9 cellular contexts compared by ENCODE assay signal in genomic region chr16:69796285-69797118, GRCh38. TPM values are rescaled to one million over a fixed set of nuclear protein-coding genes. Genes with fewer than 3 reads are reported as not detected.
DNase-seq lines count a peak whose midpoint lies in the region; ATAC-seq, FAIRE-seq and TF ChIP-seq lines count a peak whose summit lies in the region.
"Had no signal": no experiment of that assay in that cellular context is flagged by ENCODE, and none has a peak within 500 bp of the region (broad histone marks: within the 10 kb centered on the region; RNA-seq: fewer than 3 reads in every experiment).

No MANE protein-coding gene starts in this region.

- WGBS in HepG2 (ENCODE audit: low lambda C conversion rate), result 66% methylated on average over 19 of the region's 19 CpGs

- CTCF ChIA-PET in HepG2 (lab: Yijun Ruan, JAX; ENCODE audit: low intra/inter-chr PET ratio, low total read pairs), result interaction anchor here (0.8 to 4.7 kb wide), 3 partner anchors 63 to 133 kb away, joined by 3 to 67 read pairs (median 64); no protein-coding TSS in a partner anchor

- no peaks in the 10 kb centered on the region for H3K9me3 ChIP-seq in RWPE2 (ENCODE audit: severe bottlenecking)
- H3K9me3 ChIP-seq in HepG2 (ENCODE audit: low read length), result no peaks in the 10 kb centered on the region
- H3K9me3 ChIP-seq: BLaER1 had no signal

- intact Hi-C loops in HepG2 (cut with micrococcal nuclease; ENCODE audit: unreplicated experiment), result loop anchor here (1.0 kb wide), 2 partner anchors 63 to 134 kb away; no protein-coding TSS in a partner anchor

- H3K27ac ChIP-seq in RWPE2 (ENCODE audit: poor library complexity, severe bottlenecking) (no peak overlapping the region), HepG2 (ENCODE audit: extremely low read length, insufficient read depth, low read length) (no peak overlapping the region)
- H3K27ac ChIP-seq: BLaER1 had no signal

- H3K79me2 ChIP-seq in HepG2 (ENCODE audit: insufficient read depth, low read length), result no peaks in the 10 kb centered on the region

- H3K4me3 ChIP-seq in RWPE2 (ENCODE audit: severe bottlenecking) (no peak overlapping the region), HepG2 (replicated peaks in 1 of 3; ENCODE audit: insufficient read depth in 1 of 3, low read depth in 2 of 3, low read length in 3 of 3) (no peak overlapping the region)
- H3K4me3 ChIP-seq: BLaER1 had no signal

- no peaks in the 10 kb centered on the region for H4K20me1 ChIP-seq in HepG2 (ENCODE audit: insufficient read depth, low read length)

- H3K36me3 ChIP-seq in RWPE2 (ENCODE audit: low read depth) (peaks cover 4% of the 10 kb centered on the region), HepG2 (replicated peaks in 1 of 2; ENCODE audit: control insufficient read depth in 1 of 2, insufficient read depth in 2 of 2, low read length in 2 of 2) (peaks cover 15 to 29% of the 10 kb centered on the region in 2 experiments)

- TF ChIP-seq CTCF in RWPE2 (IDR thresholded peaks at IDR 0.05; ENCODE audit: poor library complexity, severe bottlenecking) (peak; percentile 90), HepG2 (CRISPR knock-in tag; IDR thresholded peaks at IDR 0.05) (peak; percentile 94)

- POLR2A ChIA-PET in HepG2 (lab: Yijun Ruan, JAX), result no interaction called here

- H3K27me3 ChIP-seq in RWPE2 (ENCODE audit: insufficient read depth, poor library complexity, severe bottlenecking) (no peaks in the 10 kb centered on the region), HepG2 (ENCODE audit: control insufficient read depth in 1 of 2, insufficient read depth in 2 of 2, low read length in 2 of 2) (no peaks in the 10 kb centered on the region; a peak in 1 of 5 replicates)
- H3K27me3 ChIP-seq: BLaER1 had no signal

- TF ChIP-seq POLR2A in HepG2 (IDR thresholded peaks at IDR 0.05; ENCODE audit: insufficient read depth in 1 of 2, low read depth in 2 of 2, low read length in 2 of 2), result no peak

- no TSS peak for BruUV-seq in HepG2 (replicated peaks; lab: Mats Ljungman, UMichigan)

- H2AFZ ChIP-seq in HepG2 (ENCODE audit: low read length), result no peak overlapping the region

- TF ChIP-seq EP300 in HepG2 (IDR thresholded peaks at IDR 0.05; ENCODE audit: low read depth in 2 of 2, low read length in 2 of 2), result no peak
- TF ChIP-seq EP300 in HepG2 (CRISPR knock-in tag; IDR thresholded peaks at IDR 0.05; ENCODE audit: borderline replicate concordance), result no peak

- no peaks in the 10 kb centered on the region for H3K4me1 ChIP-seq in RWPE2 (ENCODE audit: insufficient read depth, poor library complexity, severe bottlenecking)
- H3K4me1 ChIP-seq in HepG2 (ENCODE audit: insufficient read depth, low read length), result peaks cover 6% of the 10 kb centered on the region

- peak; percentile 73 for FAIRE-seq in HepG2 (lab: Jason Lieb, UNC)

- H3K4me2 ChIP-seq in HepG2 (ENCODE audit: low read depth, low read length), result no peak overlapping the region
- H3K4me2 ChIP-seq: BLaER1 had no signal

- H3K9ac ChIP-seq in HepG2 (ENCODE audit: insufficient read depth, low read depth, low read length), result no peak overlapping the region
- H3K9ac ChIP-seq: BLaER1 had no signal

- peak; percentile 78 for ATAC-seq in RWPE2 (ENCODE audit: low read depth)
- peak; percentile 85 for ATAC-seq in HepG2
- peak; percentile 52 for ATAC-seq in stimulated activated naive CD8-positive, alpha-beta T cell treated with anti-CD3 and anti-CD28 coated beads, Interleukin-15, Interleukin-2, amounts not matched to agents 100 U/mL and 50 U/mL, for 24 hours
- ATAC-seq in GM21447 (IDR thresholded peaks at IDR 0.05; ENCODE audit: unreplicated experiment), result no peak

- DNase-seq in DMS79 treated with DMSO at 0.1 percent for 48 hours (lab: John Stamatoyannopoulos, UW) (peak; percentile 3), DMS79 (lab: John Stamatoyannopoulos, UW) (no peak), HPDE6-E6E7 (ENCODE audit: extremely low spot score) (peak; percentile 52), RWPE2 (ENCODE audit: low spot score) (no peak), dedifferentiated amniotic fluid mesenchymal stem cell (ENCODE audit: extremely low spot score) (peak; percentile 48), HepG2 (ENCODE audit: low spot score) (peak; percentile 74)
- no peak for DNase-seq in stimulated activated naive CD8-positive, alpha-beta T cell treated with anti-CD3 and anti-CD28 coated beads, Interleukin-15, Interleukin-2, amounts not matched to agents 100 U/mL and 50 U/mL, for 24 hours

- in situ Hi-C loops in HepG2 (cut with HindIII; ENCODE audit: extremely low pct_ligation_motif_present, low pct_unique_long_range_greater_than_20kb), result loop anchor here (5.0 kb wide), 2 partner anchors 61 to 131 kb away; no protein-coding TSS in a partner anchor

- TF ChIP-seq RAD21 in HepG2 (CRISPR knock-in tag; IDR thresholded peaks at IDR 0.05), result peak; percentile 96

TF ChIP-seq in HepG2, 621 proteins besides CTCF, POLR2A, EP300 and RAD21 (continues in another document):
- TF ChIP-seq RCOR2 (CRISPR knock-in tag; IDR thresholded peaks at IDR 0.05) (0 out of 2 replicates have a peak, but pooled peaks have one; percentile 62), ZNF775 (CRISPR knock-in tag; IDR thresholded peaks at IDR 0.05; ENCODE audit: borderline replicate concordance) (no peak)
- TF ChIP-seq, protein P1, sequence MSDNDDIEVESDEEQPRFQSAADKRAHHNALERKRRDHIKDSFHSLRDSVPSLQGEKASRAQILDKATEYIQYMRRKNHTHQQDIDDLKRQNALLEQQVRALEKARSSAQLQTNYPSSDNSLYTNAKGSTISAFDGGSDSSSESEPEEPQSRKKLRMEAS (IDR thresholded peaks at IDR 0.05), result 0 out of 2 replicates have a peak, but pooled peaks have one; percentile 22
- TF ChIP-seq, protein P2, sequence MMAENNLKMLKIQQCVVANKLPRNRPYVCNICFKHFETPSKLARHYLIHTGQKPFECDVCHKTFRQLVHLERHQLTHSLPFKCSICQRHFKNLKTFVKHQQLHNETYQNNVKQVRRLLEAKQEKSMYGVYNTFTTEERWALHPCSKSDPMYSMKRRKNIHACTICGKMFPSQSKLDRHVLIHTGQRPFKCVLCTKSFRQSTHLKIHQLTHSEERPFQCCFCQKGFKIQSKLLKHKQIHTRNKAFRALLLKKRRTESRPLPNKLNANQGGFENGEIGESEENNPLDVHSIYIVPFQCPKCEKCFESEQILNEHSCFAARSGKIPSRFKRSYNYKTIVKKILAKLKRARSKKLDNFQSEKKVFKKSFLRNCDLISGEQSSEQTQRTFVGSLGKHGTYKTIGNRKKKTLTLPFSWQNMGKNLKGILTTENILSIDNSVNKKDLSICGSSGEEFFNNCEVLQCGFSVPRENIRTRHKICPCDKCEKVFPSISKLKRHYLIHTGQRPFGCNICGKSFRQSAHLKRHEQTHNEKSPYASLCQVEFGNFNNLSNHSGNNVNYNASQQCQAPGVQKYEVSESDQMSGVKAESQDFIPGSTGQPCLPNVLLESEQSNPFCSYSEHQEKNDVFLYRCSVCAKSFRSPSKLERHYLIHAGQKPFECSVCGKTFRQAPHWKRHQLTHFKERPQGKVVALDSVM (CRISPR knock-in tag; IDR thresholded peaks at IDR 0.05), result 0 out of 2 replicates have a peak, but pooled peaks have one; percentile 23

RNA-seq across cellular contexts. Expression of gene WWP2, which starts 34.4 kb away (rescaled TPM):
- 28.2 and 31.9 TPM in 2 replicates for total RNA-seq in HepG2 (2016; rRNA removed; fragmentation: Illumina TruSeq; extraction: Trizol)
- total RNA-seq in HepG2 (2016; cell fraction: cytosol; rRNA removed; fragmentation: Illumina TruSeq; extraction: Trizol; ENCODE audit: low read depth), result 18.6 and 20.3 TPM in 2 replicates
- total RNA-seq in HepG2 (2016; cell fraction: insoluble cytoplasmic fraction; rRNA removed; fragmentation: Illumina TruSeq; extraction: Trizol), result 25.4 and 28.2 TPM in 2 replicates
- total RNA-seq in HepG2 (2016; cell fraction: membrane; rRNA removed; fragmentation: Illumina TruSeq; extraction: Trizol), result 17.7 and 18.1 TPM in 2 replicates
- total RNA-seq in HepG2 (2016; cell fraction: nucleus; rRNA removed; fragmentation: Illumina TruSeq; extraction: Trizol), result 36.0 and 41.1 TPM in 2 replicates
- polyA plus RNA-seq in HepG2 (2011; rRNA removed), result 11.4 and 13.6 TPM in 2 replicates
- 7.5 and 8.1 TPM in 2 replicates for polyA plus RNA-seq in HepG2 (2011; cell fraction: cytosol; rRNA removed)
- 45.3 and 46.4 TPM in 2 replicates for polyA plus RNA-seq in HepG2 (2011; cell fraction: nucleus; rRNA removed)
- polyA plus RNA-seq in HepG2 (2012), result 25.4 and 26.4 TPM in 2 replicates
- 3.6 and 3.7 TPM in 2 replicates for polyA plus RNA-seq in HepG2 (2016; cell fraction: cytosol; fragmentation: Illumina TruSeq; extraction: Trizol; ENCODE audit: low read depth)
- polyA plus RNA-seq in HepG2 (2016; cell fraction: insoluble cytoplasmic fraction; fragmentation: Illumina TruSeq; extraction: Trizol; ENCODE audit: low read depth), result 23.4 and 32.9 TPM in 2 replicates
- 9.8 and 10.7 TPM in 2 replicates for polyA plus RNA-seq in HepG2 (2016; cell fraction: membrane; fragmentation: Illumina TruSeq; extraction: Trizol; ENCODE audit: low read depth)
- polyA plus RNA-seq in HepG2 (2016; cell fraction: nucleus; fragmentation: Illumina TruSeq; extraction: Trizol; ENCODE audit: insufficient read depth, low read depth), result 61.5 and 63.2 TPM in 2 replicates
- 17.8 and 29.5 TPM in 2 replicates for polyA minus RNA-seq in HepG2 (2011; rRNA and poly(A)+ RNA removed; ENCODE audit: low replicate concordance)
- 12.8 and 16.9 TPM in 2 replicates for polyA minus RNA-seq in HepG2 (2011; cell fraction: cytosol; rRNA and poly(A)+ RNA removed)
- 37.2 and 39.9 TPM in 2 replicates for polyA minus RNA-seq in HepG2 (2011; cell fraction: nucleus; rRNA and poly(A)+ RNA removed)

RNA-seq across cellular contexts. Expression of gene NOB1, which starts 41.8 kb away (rescaled TPM):
- 47.1 and 83.5 TPM in 2 replicates for total RNA-seq in HepG2 (2016; rRNA removed; fragmentation: Illumina TruSeq; extraction: Trizol)
- 30.5 and 33.0 TPM in 2 replicates for total RNA-seq in HepG2 (2016; cell fraction: cytosol; rRNA removed; fragmentation: Illumina TruSeq; extraction: Trizol; ENCODE audit: low read depth)
- total RNA-seq in HepG2 (2016; cell fraction: insoluble cytoplasmic fraction; rRNA removed; fragmentation: Illumina TruSeq; extraction: Trizol), result 48.8 and 85.3 TPM in 2 replicates
- 54.4 and 54.7 TPM in 2 replicates for total RNA-seq in HepG2 (2016; cell fraction: membrane; rRNA removed; fragmentation: Illumina TruSeq; extraction: Trizol)
- 37.1 and 40.2 TPM in 2 replicates for total RNA-seq in HepG2 (2016; cell fraction: nucleus; rRNA removed; fragmentation: Illumina TruSeq; extraction: Trizol)
- polyA plus RNA-seq in HepG2 (2011; rRNA removed), result 159 and 162 TPM in 2 replicates
- polyA plus RNA-seq in HepG2 (2011; cell fraction: cytosol; rRNA removed), result 187 and 245 TPM in 2 replicates
- 97.8 and 101 TPM in 2 replicates for polyA plus RNA-seq in HepG2 (2011; cell fraction: nucleus; rRNA removed)
- 151 and 164 TPM in 2 replicates for polyA plus RNA-seq in HepG2 (2012)
- polyA plus RNA-seq in HepG2 (2016; cell fraction: cytosol; fragmentation: Illumina TruSeq; extraction: Trizol; ENCODE audit: low read depth), result 53.6 and 57.2 TPM in 2 replicates
- 224 and 233 TPM in 2 replicates for polyA plus RNA-seq in HepG2 (2016; cell fraction: insoluble cytoplasmic fraction; fragmentation: Illumina TruSeq; extraction: Trizol; ENCODE audit: low read depth)
- 81.4 and 91.5 TPM in 2 replicates for polyA plus RNA-seq in HepG2 (2016; cell fraction: membrane; fragmentation: Illumina TruSeq; extraction: Trizol; ENCODE audit: low read depth)
- polyA plus RNA-seq in HepG2 (2016; cell fraction: nucleus; fragmentation: Illumina TruSeq; extraction: Trizol; ENCODE audit: insufficient read depth, low read depth), result 100 and 106 TPM in 2 replicates
- 115 and 322 TPM in 2 replicates for polyA minus RNA-seq in HepG2 (2011; rRNA and poly(A)+ RNA removed; ENCODE audit: low replicate concordance)
- 172 TPM in 2 replicates for polyA minus RNA-seq in HepG2 (2011; cell fraction: cytosol; rRNA and poly(A)+ RNA removed)
- polyA minus RNA-seq in HepG2 (2011; cell fraction: nucleus; rRNA and poly(A)+ RNA removed), result 70.4 and 93.7 TPM in 2 replicates

Comparison
In these comparisons a context has a peak if more than half of its experiments do, and no peak if none do; other contexts are left out.
1. DNase-seq: peak in DMS79 treated with DMSO at 0.1 percent for 48 hours (single experiment), HPDE6-E6E7 (single experiment), dedifferentiated amniotic fluid mesenchymal stem cell (single experiment) and HepG2 (single experiment); none in DMS79 (single experiment), RWPE2 (single experiment) and stimulated activated naive CD8-positive, alpha-beta T cell treated with anti-CD3 and anti-CD28 coated beads, Interleukin-15, Interleukin-2, amounts not matched to agents 100 U/mL and 50 U/mL, for 24 hours (single experiment).